Comparison of ENCODE assay signal across 8 cellular contexts in genomic region chr22:48492371-48493320, GRCh38.
DNase-seq lines count a peak whose midpoint lies in the region; ATAC-seq and TF ChIP-seq lines count a peak whose summit lies in the region.

No MANE protein-coding gene starts in this region.

- H3K27ac ChIP-seq in HEK293 (ENCODE audit: extremely low read depth, low read depth, low read length): no peak overlapping the region

- H3K9me3 ChIP-seq in HEK293 (ENCODE audit: control insufficient read depth, insufficient read depth, low read depth, low read length): no peaks in the 10 kb centered on the region

- CTCF ChIA-PET in HEK293 (lab: Yijun Ruan, JAX): interaction anchor here (0.5 to 1.6 kb wide), 23 partner anchors 10 to 1694 kb away, joined by 3 to 5 read pairs (median 3); no protein-coding TSS in a partner anchor

- TF ChIP-seq CTCF in HEK293 (tag by site-specific recombination; IDR thresholded peaks at IDR 0.05): no peak; the same call in 1 of the 2 replicates

- ATAC-seq in HG03442 (IDR thresholded peaks at IDR 0.05; ENCODE audit: unreplicated experiment): no peak

- no peaks in the 10 kb centered on the region for H3K4me1 ChIP-seq in HEK293 (ENCODE audit: control insufficient read depth, insufficient read depth, low read length)

- H3K4me3 ChIP-seq in HEK293 (ENCODE audit: low read depth, low read length) (no peak overlapping the region), skeletal muscle cell (ENCODE audit: low read depth, low read length) (no peak overlapping the region)

- DNase-seq in D341Med (ENCODE audit: low spot score): peak; percentile 70
- DNase-seq in NCI-H774 (lab: John Stamatoyannopoulos, UW): peak; percentile 0
- DNase-seq in anterior cingulate cortex (lab: John Stamatoyannopoulos, UW): peak in 53 of 58 donors; percentile 24 to 84 (median 57)
- DNase-seq in hepatic stellate cell (ENCODE audit: low spot score): peak; percentile 85
- DNase-seq in skeletal muscle cell (ENCODE audit: low read depth): peak; percentile 21
- DNase-seq in central memory CD4-positive, alpha-beta T cell: no peak

- POLR2A ChIA-PET in HEK293 (lab: Yijun Ruan, JAX): no interaction called here

- no peaks in the 10 kb centered on the region for H3K36me3 ChIP-seq in HEK293 (ENCODE audit: control insufficient read depth in 2 of 2, insufficient read depth in 1 of 2, low read length in 2 of 2)

TF ChIP-seq in HEK293, 187 proteins besides CTCF, POLR2A, EP300 and RAD21:
- TF ChIP-seq ZNF654 (tag by site-specific recombination; IDR thresholded peaks at IDR 0.05; ENCODE audit: low read depth) (peak; percentile 93), ZNF777 (tag by site-specific recombination; IDR thresholded peaks at IDR 0.05; ENCODE audit: borderline replicate concordance) (no peak), ZNF280C (tag by site-specific recombination; IDR thresholded peaks at IDR 0.05) (no peak), ZNF76 (tag by site-specific recombination; IDR thresholded peaks at IDR 0.05; ENCODE audit: borderline replicate concordance, low read depth) (no peak), EGR2 (tag by site-specific recombination; IDR thresholded peaks at IDR 0.05; ENCODE audit: low read depth) (no peak), TCF7L2 (IDR thresholded peaks at IDR 0.05; ENCODE audit: borderline replicate concordance, low read depth, low read length) (no peak), ZNF585B (tag by site-specific recombination; IDR thresholded peaks at IDR 0.05) (0 out of 2 replicates have a peak, but pooled peaks have one; percentile 11), PRDM1 (tag by site-specific recombination; IDR thresholded peaks at IDR 0.05) (peak; percentile 19; the same call in 1 of the 2 replicates), ZNF530 (tag by site-specific recombination; IDR thresholded peaks at IDR 0.05; ENCODE audit: low read depth) (no peak)
- TF ChIP-seq, protein P1, sequence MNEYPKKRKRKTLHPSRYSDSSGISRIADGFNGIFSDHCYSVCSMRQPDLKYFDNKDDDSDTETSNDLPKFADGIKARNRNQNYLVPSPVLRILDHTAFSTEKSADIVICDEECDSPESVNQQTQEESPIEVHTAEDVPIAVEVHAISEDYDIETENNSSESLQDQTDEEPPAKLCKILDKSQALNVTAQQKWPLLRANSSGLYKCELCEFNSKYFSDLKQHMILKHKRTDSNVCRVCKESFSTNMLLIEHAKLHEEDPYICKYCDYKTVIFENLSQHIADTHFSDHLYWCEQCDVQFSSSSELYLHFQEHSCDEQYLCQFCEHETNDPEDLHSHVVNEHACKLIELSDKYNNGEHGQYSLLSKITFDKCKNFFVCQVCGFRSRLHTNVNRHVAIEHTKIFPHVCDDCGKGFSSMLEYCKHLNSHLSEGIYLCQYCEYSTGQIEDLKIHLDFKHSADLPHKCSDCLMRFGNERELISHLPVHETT (tag by site-specific recombination; IDR thresholded peaks at IDR 0.05): no peak
- TF ChIP-seq, protein P2, sequence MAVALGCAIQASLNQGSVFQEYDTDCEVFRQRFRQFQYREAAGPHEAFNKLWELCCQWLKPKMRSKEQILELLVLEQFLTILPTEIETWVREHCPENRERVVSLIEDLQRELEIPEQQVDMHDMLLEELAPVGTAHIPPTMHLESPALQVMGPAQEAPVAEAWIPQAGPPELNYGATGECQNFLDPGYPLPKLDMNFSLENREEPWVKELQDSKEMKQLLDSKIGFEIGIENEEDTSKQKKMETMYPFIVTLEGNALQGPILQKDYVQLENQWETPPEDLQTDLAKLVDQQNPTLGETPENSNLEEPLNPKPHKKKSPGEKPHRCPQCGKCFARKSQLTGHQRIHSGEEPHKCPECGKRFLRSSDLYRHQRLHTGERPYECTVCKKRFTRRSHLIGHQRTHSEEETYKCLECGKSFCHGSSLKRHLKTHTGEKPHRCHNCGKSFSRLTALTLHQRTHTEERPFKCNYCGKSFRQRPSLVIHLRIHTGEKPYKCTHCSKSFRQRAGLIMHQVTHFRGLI (tag by site-specific recombination; IDR thresholded peaks at IDR 0.05): no peak
- TF ChIP-seq, protein P3, sequence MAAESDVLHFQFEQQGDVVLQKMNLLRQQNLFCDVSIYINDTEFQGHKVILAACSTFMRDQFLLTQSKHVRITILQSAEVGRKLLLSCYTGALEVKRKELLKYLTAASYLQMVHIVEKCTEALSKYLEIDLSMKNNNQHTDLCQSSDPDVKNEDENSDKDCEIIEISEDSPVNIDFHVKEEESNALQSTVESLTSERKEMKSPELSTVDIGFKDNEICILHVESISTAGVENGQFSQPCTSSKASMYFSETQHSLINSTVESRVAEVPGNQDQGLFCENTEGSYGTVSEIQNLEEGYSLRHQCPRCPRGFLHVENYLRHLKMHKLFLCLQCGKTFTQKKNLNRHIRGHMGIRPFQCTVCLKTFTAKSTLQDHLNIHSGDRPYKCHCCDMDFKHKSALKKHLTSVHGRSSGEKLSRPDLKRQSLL (tag by site-specific recombination; IDR thresholded peaks at IDR 0.05): no peak
TF ChIP-seq in HEK293: peak in this region for 3.
